7 cellular contexts compared by ENCODE assay signal in the genomic region with DNA sequence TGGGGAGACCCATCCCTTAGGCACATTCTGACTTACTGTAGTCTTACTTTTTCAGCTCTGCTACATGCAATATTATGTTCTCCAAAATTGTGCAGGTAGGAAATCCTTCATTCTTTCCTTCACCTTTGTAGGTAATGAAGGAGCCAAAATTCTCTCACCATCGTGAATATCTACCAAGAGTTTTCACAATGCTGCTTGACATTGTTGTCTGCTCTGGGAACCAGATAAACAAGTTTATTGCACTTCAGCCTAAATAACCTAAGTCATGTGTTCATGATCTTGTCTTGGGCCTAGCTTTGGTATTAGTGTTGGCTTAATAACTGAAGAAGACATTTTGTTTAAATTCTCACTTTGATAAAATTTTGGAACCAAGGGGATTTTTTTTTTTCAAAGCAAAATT.
"Had no signal": no experiment of that assay in that cellular context is flagged by ENCODE, and none has a peak within 500 bp of the region (broad histone marks: within the 10 kb centered on the region; RNA-seq: fewer than 3 reads in every experiment).

No MANE protein-coding gene starts in this region.

- H3K27ac ChIP-seq: HL-60 had no signal

- ATAC-seq: HepG2, K562 had no signal

- H3K27me3 Mint-ChIP-seq: IgD-negative memory B cell had no signal

- H3K4me3 Mint-ChIP-seq: IgD-negative memory B cell had no signal

- H3K4me3 ChIP-seq: K562 had no signal

- H3K27ac Mint-ChIP-seq: IgD-negative memory B cell had no signal

- H3K4me1 Mint-ChIP-seq: IgD-negative memory B cell had no signal

- H3K36me3 Mint-ChIP-seq: IgD-negative memory B cell had no signal

- DNase-seq: IMR-90, KBM-7, KG1 had no signal
